Comparison of ENCODE assay signal across 19 cellular contexts in the genomic region with DNA sequence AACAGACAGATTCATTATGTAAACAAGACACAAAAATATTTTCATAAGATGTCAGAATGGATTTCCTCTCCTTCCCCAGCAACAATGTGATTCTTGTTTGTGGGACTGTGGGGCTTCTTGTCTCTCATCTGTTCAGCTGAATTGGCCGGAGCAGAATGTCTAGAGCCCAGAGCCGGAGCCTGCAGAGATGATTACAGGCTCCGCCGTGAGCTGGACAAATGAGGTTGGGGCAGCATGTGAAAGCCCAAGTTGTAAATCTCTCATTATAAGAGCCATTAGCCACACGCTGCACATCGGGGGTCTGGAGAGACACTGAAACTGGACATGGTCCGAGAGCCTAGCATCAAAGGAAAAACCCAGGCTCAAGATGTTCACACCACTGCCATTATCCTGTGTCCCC.
DNase-seq lines count a peak whose midpoint lies in the region; ATAC-seq and TF ChIP-seq lines count a peak whose summit lies in the region.
"Had no signal": no experiment of that assay in that cellular context is flagged by ENCODE, and none has a peak within 500 bp of the region (broad histone marks: within the 10 kb centered on the region; RNA-seq: fewer than 3 reads in every experiment).

No MANE protein-coding gene starts in this region.

- no peak overlapping the region for H3K9ac ChIP-seq in neural cell (ENCODE audit: low read length)

- no peak overlapping the region for H3K4me3 ChIP-seq in neural cell (ENCODE audit: low read length)
- no peak overlapping the region for H3K4me3 ChIP-seq in breast epithelium

- TF ChIP-seq CTCF in neural cell (IDR thresholded peaks at IDR 0.05; ENCODE audit: poor library complexity, severe bottlenecking): no peak
- no peak for TF ChIP-seq CTCF in breast epithelium (IDR thresholded peaks at IDR 0.05)

- no peak for TF ChIP-seq POLR2A in breast epithelium (IDR thresholded peaks at IDR 0.05)

- H3K9me2 ChIP-seq in neural cell (ENCODE audit: insufficient read depth, low read length): no peaks in the 10 kb centered on the region

- no peaks in the 10 kb centered on the region for H3K79me2 ChIP-seq in neural cell (replicated peaks; ENCODE audit: insufficient read depth, low read length)

- TF ChIP-seq RAD21 in neural cell (conservative IDR thresholded peaks at IDR 0.05): no peak

- no peaks in the 10 kb centered on the region for H3K4me1 ChIP-seq in breast epithelium
- H3K4me1 ChIP-seq: BE2C had no signal

- no peak overlapping the region for H3K27ac ChIP-seq in neural cell (ENCODE audit: low read length)
- H3K27ac ChIP-seq in temporal lobe (ENCODE audit: low read depth, low read length): peak overlapping the region; percentile 70
- H3K27ac ChIP-seq in breast epithelium: no peak overlapping the region
- H3K27ac ChIP-seq: 22Rv1 had no signal

- ATAC-seq in GM18867 (IDR thresholded peaks at IDR 0.05; ENCODE audit: unreplicated experiment): no peak
- ATAC-seq: HepG2 had no signal

- no peak overlapping the region for H3K4me2 ChIP-seq in neural cell (ENCODE audit: low read length)

- H3K9me3 ChIP-seq in neural cell (ENCODE audit: low read length) (no peaks in the 10 kb centered on the region), breast epithelium (no peaks in the 10 kb centered on the region)
- H3K9me3 ChIP-seq: BE2C had no signal

- no peak for TF ChIP-seq EP300 in neural cell (conservative IDR thresholded peaks at IDR 0.05; ENCODE audit: poor library complexity, severe bottlenecking)

- H4K20me1 ChIP-seq in neural cell (ENCODE audit: insufficient read depth): no peaks in the 10 kb centered on the region

- intact Hi-C loops in head of caudate nucleus (cut with DNase I): no loop called here
- intact Hi-C loops in breast epithelium (cut with DNase I; ENCODE audit: low total_unique reads): no loop called here

- H2AFZ ChIP-seq in neural cell (ENCODE audit: low read depth, low read length): no peak overlapping the region

- H3F3A ChIP-seq in neural cell (ENCODE audit: insufficient read depth, low read length, poor library complexity, severe bottlenecking): no peaks in the 10 kb centered on the region

- DNase-seq in NCI-H1417 (lab: John Stamatoyannopoulos, UW) (peak in 2 of 3 experiments; percentile 20 to 68), NCI-H1417 treated with DMSO at 0.1 percent for 48 hours (lab: John Stamatoyannopoulos, UW) (no peak), head of caudate nucleus (peak in 37 of 42 donors; percentile 18 to 80 (median 50)), SIG-M5 (lab: John Stamatoyannopoulos, UW) (no peak), breast epithelium (ENCODE audit: low spot score in 2 of 2) (no peak)
- DNase-seq: BE2C; CD4-positive, alpha-beta memory T cell; GOT3; HFFc6; KG1; NCI-H1694; NCI-H345; NCI-H526; NK-92 treated with Interleukin-12 subunit alpha and Interleukin-12 subunit beta, amount 100 ng/mL, for 24 hours had no signal

- H3K27me3 ChIP-seq in neural cell (ENCODE audit: insufficient read depth, low read depth, low read length) (no peaks in the 10 kb centered on the region), breast epithelium (no peaks in the 10 kb centered on the region)
- H3K27me3 ChIP-seq: BE2C had no signal

- no peaks in the 10 kb centered on the region for H3K36me3 ChIP-seq in neural cell (ENCODE audit: insufficient read depth, low read length)
- H3K36me3 ChIP-seq in breast epithelium: no peaks in the 10 kb centered on the region
- H3K36me3 ChIP-seq: BE2C had no signal

TF ChIP-seq in neural cell, 6 proteins besides CTCF, POLR2A, EP300 and RAD21:
- TF ChIP-seq POLR2AphosphoS5 (IDR thresholded peaks at IDR 0.05) (peak; percentile 87), TAF1 (IDR thresholded peaks at IDR 0.05; ENCODE audit: low read depth) (no peak)

Comparison
In these comparisons a context has a peak if more than half of its experiments do, and no peak if none do; other contexts are left out.
1. DNase-seq: peak in NCI-H1417 (2 of 3) and head of caudate nucleus (37 of 42); none in NCI-H1417 treated with DMSO at 0.1 percent for 48 hours (single experiment), SIG-M5 (single experiment) and breast epithelium (0 of 2).